1 cellular context compared by ENCODE assay signal in the genomic region with DNA sequence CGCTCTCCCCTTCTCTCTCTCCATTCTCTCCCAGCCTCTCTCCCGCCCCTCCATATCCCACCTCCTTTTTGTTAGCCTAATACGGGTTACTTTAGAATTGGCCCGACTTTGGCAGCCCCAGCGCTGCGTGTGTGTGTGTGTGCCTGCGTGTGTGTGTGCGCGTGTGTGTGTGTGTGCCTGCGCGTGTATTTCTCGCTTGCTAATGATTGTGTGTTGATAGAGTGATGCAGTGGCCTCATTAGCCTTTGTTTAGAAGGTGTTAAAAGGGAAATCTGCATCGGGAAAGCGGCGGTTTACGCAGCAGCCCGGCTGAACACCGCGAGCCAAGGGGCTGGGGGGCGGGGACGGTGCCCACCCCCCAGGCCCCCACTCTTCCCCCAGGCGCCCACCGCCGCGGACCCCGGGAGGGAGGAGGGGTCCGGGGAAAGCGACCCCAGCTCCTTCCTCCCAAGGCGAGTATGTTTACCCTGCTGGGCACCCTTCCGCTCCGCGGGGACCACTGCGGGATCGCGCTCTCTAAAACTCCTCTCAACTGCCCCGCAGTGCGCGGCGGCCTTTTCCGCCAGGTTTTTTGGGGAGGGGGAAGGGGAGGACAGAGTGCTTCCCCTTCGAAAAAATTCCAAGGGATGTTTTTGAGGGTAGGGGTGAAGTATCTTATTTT.
A peak's percentile ranks its signal among the peaks of the same experiment; 100 is the strongest.
TF ChIP-seq lines count a peak whose summit lies in the region.

No MANE protein-coding gene starts in this region.

TF ChIP-seq in H1, 55 proteins besides CTCF, POLR2A, EP300 and RAD21:
- TF ChIP-seq NANOG (IDR thresholded peaks at IDR 0.05; ENCODE audit: insufficient read depth, low read depth, low read length, poor library complexity, severe bottlenecking) (no peak), RBBP5 (IDR thresholded peaks at IDR 0.05; ENCODE audit: borderline replicate concordance, low read depth, low read length) (peak; percentile 52; the same call in 1 of the 2 replicates), HDAC2 (IDR thresholded peaks at IDR 0.05; ENCODE audit: borderline replicate concordance in 1 of 2, low read depth in 2 of 2, low read length in 2 of 2) (peak in 1 of 2 experiments; percentile 66; a peak in 1 of 4 replicates), FOSL1 (IDR thresholded peaks at IDR 0.05; ENCODE audit: insufficient read depth, low read depth, low read length) (no peak), POU5F1 (IDR thresholded peaks at IDR 0.05; ENCODE audit: low read depth, low read length) (no peak), CTBP2 (IDR thresholded peaks at IDR 0.05; ENCODE audit: borderline replicate concordance, insufficient read depth, insufficient read length, low read length) (peak; percentile 93), SIX5 (IDR thresholded peaks at IDR 0.05; ENCODE audit: low read depth, low read length) (no peak), SUZ12 (IDR thresholded peaks at IDR 0.05; ENCODE audit: low read length) (peak; percentile 52; the same call in 1 of the 2 replicates), TEAD4 (IDR thresholded peaks at IDR 0.05; ENCODE audit: low read depth, low read length) (peak; percentile 5; the same call in 1 of the 2 replicates), KDM4A (IDR thresholded peaks at IDR 0.05; ENCODE audit: low read depth, low read length, severe bottlenecking) (peak; percentile 32), GABPA (IDR thresholded peaks at IDR 0.05; ENCODE audit: borderline replicate concordance, insufficient read depth, low read length) (no peak), SP2 (IDR thresholded peaks at IDR 0.05; ENCODE audit: low read length) (no peak), TCF12 (IDR thresholded peaks at IDR 0.05; ENCODE audit: low read depth, low read length) (0 out of 2 replicates have a peak, but pooled peaks have one; percentile 13), SP4 (IDR thresholded peaks at IDR 0.05; ENCODE audit: low read length) (no peak), EZH2 (IDR thresholded peaks at IDR 0.05; ENCODE audit: low read depth, low read length, severe bottlenecking) (peak; percentile 45), POLR2AphosphoS5 (IDR thresholded peaks at IDR 0.05; ENCODE audit: low read depth, low read length) (no peak)
- TF ChIP-seq, protein P1, sequence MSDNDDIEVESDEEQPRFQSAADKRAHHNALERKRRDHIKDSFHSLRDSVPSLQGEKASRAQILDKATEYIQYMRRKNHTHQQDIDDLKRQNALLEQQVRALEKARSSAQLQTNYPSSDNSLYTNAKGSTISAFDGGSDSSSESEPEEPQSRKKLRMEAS (IDR thresholded peaks at IDR 0.05), result no peak
